ENCODE assay signal across 17 cellular contexts in genomic region chr1:188822248-188822647, GRCh38.
DNase-seq lines count a peak whose midpoint lies in the region; ATAC-seq and TF ChIP-seq lines count a peak whose summit lies in the region.
"Had no signal": no experiment of that assay in that cellular context is flagged by ENCODE, and none has a peak within 500 bp of the region (broad histone marks: within the 10 kb centered on the region; RNA-seq: fewer than 3 reads in every experiment).

No MANE protein-coding gene starts in this region.

- no peak for ATAC-seq in GM18907 (IDR thresholded peaks at IDR 0.05; ENCODE audit: unreplicated experiment)
- ATAC-seq: gastrocnemius medialis, K562, mucosa of descending colon, T-cell had no signal

- H3K27ac Mint-ChIP-seq in glutamatergic neuron (ENCODE audit: unreplicated experiment) = peak overlapping the region; percentile 38
- H3K27ac Mint-ChIP-seq: activated B cell treated with CpG ODN at 0.5 μM for 24 hours, T-cell had no signal

- no peaks in the 10 kb centered on the region for H3K9me3 Mint-ChIP-seq in glutamatergic neuron (ENCODE audit: unreplicated experiment)

- no peaks in the 10 kb centered on the region for H3K36me3 Mint-ChIP-seq in glutamatergic neuron (ENCODE audit: unreplicated experiment)
- H3K36me3 Mint-ChIP-seq: T-cell had no signal

- H3K27ac ChIP-seq in SJCRH30 (peak overlapping the region; percentile 86), brain microvascular endothelial cell (no peak overlapping the region)
- H3K27ac ChIP-seq: cardiac muscle cell, gastrocnemius medialis had no signal

- H3K27me3 ChIP-seq in SJCRH30 (no peaks in the 10 kb centered on the region), brain microvascular endothelial cell (replicated peaks) (no peaks in the 10 kb centered on the region)
- H3K27me3 ChIP-seq: cardiac muscle cell, gastrocnemius medialis had no signal

- H3K4me1 Mint-ChIP-seq in glutamatergic neuron (ENCODE audit: low read depth, unreplicated experiment) = peaks cover 6% of the 10 kb centered on the region
- H3K4me1 Mint-ChIP-seq: activated B cell treated with CpG ODN at 0.5 μM for 24 hours, T-cell had no signal

- H3K36me3 ChIP-seq in SJCRH30 (no peaks in the 10 kb centered on the region; the same call in none of the 2 replicates), brain microvascular endothelial cell (replicated peaks) (no peaks in the 10 kb centered on the region)
- H3K36me3 ChIP-seq: cardiac muscle cell, gastrocnemius medialis had no signal

- in situ Hi-C loops in brain microvascular endothelial cell (cut with HindIII; ENCODE audit: low pct_ligation_motif_present, low sequenced_read_pairs) = no loop called here

- DNase-seq in DMS 273 treated with DMSO at 0.1 percent for 48 hours (lab: John Stamatoyannopoulos, UW) (peak; percentile 83), LHCN-M2 (ENCODE audit: low read depth) (peak; percentile 0), SJCRH30 (peak; percentile 70 to 89), glutamatergic neuron (no peak), COLO829 (ENCODE audit: low spot score) (no peak), A172 (ENCODE audit: low spot score) (no peak), brain microvascular endothelial cell (no peak)
- DNase-seq: activated B cell treated with CpG ODN at 0.5 μM for 24 hours; activated naive CD4-positive, alpha-beta T cell treated with anti-CD3 and anti-CD28 coated beads, Interleukin-2, amount 50 U/mL, for 16 hours; Caco-2; gastrocnemius medialis; mucosa of descending colon; NCI-H1694 treated with DMSO at 0.1 percent for 48 hours; T-cell had no signal

- TF ChIP-seq CTCF in glutamatergic neuron (IDR thresholded peaks at IDR 0.05; ENCODE audit: partially characterized antibody, unreplicated experiment) (no peak), brain microvascular endothelial cell (IDR thresholded peaks at IDR 0.05; ENCODE audit: low read depth, low read length, missing control alignments) (no peak)

- peak overlapping the region; percentile 5 for H3K4me3 Mint-ChIP-seq in glutamatergic neuron (ENCODE audit: unreplicated experiment)
- H3K4me3 Mint-ChIP-seq: activated B cell treated with CpG ODN at 0.5 μM for 24 hours, T-cell had no signal

- H3K27me3 Mint-ChIP-seq in glutamatergic neuron (ENCODE audit: unreplicated experiment) = no peaks in the 10 kb centered on the region
- H3K27me3 Mint-ChIP-seq: activated B cell treated with CpG ODN at 0.5 μM for 24 hours, T-cell had no signal

- no peaks in the 10 kb centered on the region for H3K9me3 ChIP-seq in SJCRH30 (replicated peaks)
- H3K9me3 ChIP-seq: Caco-2, gastrocnemius medialis, mucosa of descending colon had no signal

- H3K4me1 ChIP-seq in SJCRH30 = peaks cover 25% of the 10 kb centered on the region
- H3K4me1 ChIP-seq: Caco-2, gastrocnemius medialis had no signal

- peak overlapping the region; percentile 63 for H3K4me3 ChIP-seq in SJCRH30
- no peak overlapping the region for H3K4me3 ChIP-seq in brain microvascular endothelial cell (ENCODE audit: low read depth, low read length)
- H3K4me3 ChIP-seq: cardiac muscle cell, gastrocnemius medialis, K562, mucosa of descending colon had no signal

Comparison
In these comparisons a context has a peak if more than half of its experiments do, and no peak if none do; other contexts are left out.
1. DNase-seq: peak in DMS 273 treated with DMSO at 0.1 percent for 48 hours (single experiment), LHCN-M2 (single experiment) and SJCRH30 (2 of 2); none in glutamatergic neuron (single experiment), COLO829 (single experiment), A172 (single experiment) and brain microvascular endothelial cell (single experiment).